In the genomic region with DNA sequence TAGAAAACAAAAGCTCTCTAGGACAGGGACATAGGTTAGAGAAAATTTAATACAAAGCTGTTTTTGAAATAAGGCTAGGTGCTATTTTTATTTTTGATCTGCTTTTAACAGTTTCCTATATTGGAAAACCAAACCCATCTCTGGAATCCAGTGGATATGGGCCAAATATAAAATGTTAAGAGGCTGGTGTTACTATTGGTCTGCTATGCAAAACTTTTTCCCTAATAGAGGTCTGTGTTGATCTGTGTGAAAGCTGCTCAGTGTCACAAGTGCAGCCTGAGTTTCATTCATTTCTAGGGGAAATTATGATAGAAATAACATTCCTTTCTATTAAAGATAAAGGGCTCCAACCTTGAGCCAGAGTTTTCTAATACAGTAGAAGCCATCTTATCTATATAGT, we compare ENCODE assay signal across 20 cellular contexts.
A peak's percentile ranks its signal among the peaks of the same experiment; 100 is the strongest.
DNase-seq lines count a peak whose midpoint lies in the region; ATAC-seq and TF ChIP-seq lines count a peak whose summit lies in the region.
"Had no signal": no experiment of that assay in that cellular context is flagged by ENCODE, and none has a peak within 500 bp of the region (broad histone marks: within the 10 kb centered on the region; RNA-seq: fewer than 3 reads in every experiment).

No MANE protein-coding gene starts in this region.

- DNase-seq in SK-N-SH (no peak), fibroblast of the aortic adventitia (ENCODE audit: low read depth) (peak; percentile 27), tibial artery (no peak), GM10266 (ENCODE audit: extremely low spot score) (no peak), left ventricle myocardium inferior (no peak)
- DNase-seq: Caco-2; CD4-positive, CD25-positive, alpha-beta regulatory T cell; CD8-positive, alpha-beta T cell; DMS153; DND-41; GOT3; H7; HCEC 1CT had no signal

- no peak for TF ChIP-seq RAD21 in SK-N-SH (IDR thresholded peaks at IDR 0.05; ENCODE audit: low read length)

- no peaks in the 10 kb centered on the region for H3K9me2 ChIP-seq in SK-N-SH

- H2AFZ ChIP-seq in SK-N-SH (ENCODE audit: low read depth), result no peak overlapping the region

- no peak overlapping the region for H3K4me2 ChIP-seq in SK-N-SH
- H3K4me2 ChIP-seq: BLaER1 had no signal

- POLR2A ChIA-PET in SK-N-SH (lab: Yijun Ruan, JAX), result no interaction called here

- no peak for TF ChIP-seq EP300 in SK-N-SH (IDR thresholded peaks at IDR 0.05; ENCODE audit: borderline replicate concordance in 1 of 2, low read depth in 1 of 2, low read length in 1 of 2)

- H3K27ac ChIP-seq in SK-N-SH (ENCODE audit: low read depth in 2 of 2, low read length in 1 of 2) (peak overlapping the region in 1 of 2 experiments; percentile 58; a peak in 1 of 4 replicates), tibial artery (peak overlapping the region; percentile 2 to 26), left ventricle myocardium inferior (replicated peaks) (no peak overlapping the region)
- H3K27ac ChIP-seq: 22Rv1, BLaER1, C4-2B had no signal

- peaks cover 7% of the 10 kb centered on the region for H3F3A ChIP-seq in SK-N-SH (replicated peaks; ENCODE audit: insufficient read depth)

- intact Hi-C loops in tibial artery (cut with DNase I; ENCODE audit: low total_unique reads) (loop anchor here (10.0 kb wide), 1 partner anchor 48 kb away; no protein-coding TSS in a partner anchor), left ventricle myocardium inferior (cut with micrococcal nuclease) (no loop called here)

- peaks cover 55% of the 10 kb centered on the region for H3K4me1 Mint-ChIP-seq in nephron
- H3K4me1 Mint-ChIP-seq: B cell had no signal

- no peaks in the 10 kb centered on the region for H3K9me3 ChIP-seq in SK-N-SH
- H3K9me3 ChIP-seq in tibial artery, result no peaks in the 10 kb centered on the region
- no peaks in the 10 kb centered on the region for H3K9me3 ChIP-seq in left ventricle myocardium inferior (replicated peaks)
- H3K9me3 ChIP-seq: BLaER1, Caco-2 had no signal

- no peaks in the 10 kb centered on the region for H3K27me3 ChIP-seq in SK-N-SH (ENCODE audit: insufficient read depth)
- no peaks in the 10 kb centered on the region for H3K27me3 ChIP-seq in tibial artery
- no peaks in the 10 kb centered on the region for H3K27me3 ChIP-seq in left ventricle myocardium inferior (ENCODE audit: low read depth)
- H3K27me3 ChIP-seq: BLaER1 had no signal

- H3K79me2 ChIP-seq in SK-N-SH (ENCODE audit: insufficient read depth), result no peaks in the 10 kb centered on the region

- no peaks in the 10 kb centered on the region for H3K36me3 ChIP-seq in SK-N-SH (replicated peaks in 1 of 2; ENCODE audit: control insufficient read depth in 1 of 2, insufficient read depth in 2 of 2, low read length in 1 of 2)
- H3K36me3 ChIP-seq in tibial artery, result no peaks in the 10 kb centered on the region
- peaks cover under 1% of the 10 kb centered on the region for H3K36me3 ChIP-seq in left ventricle myocardium inferior

- no peaks in the 10 kb centered on the region for H4K20me1 ChIP-seq in SK-N-SH (ENCODE audit: insufficient read depth)
- H4K20me1 ChIP-seq: BLaER1 had no signal

- CTCF ChIA-PET in SK-N-SH (lab: Yijun Ruan, JAX), result interaction anchor here (1.0 to 1.2 kb wide), 2 partner anchors 106 to 130 kb away, joined by 3 to 4 read pairs; no protein-coding TSS in a partner anchor

- H3K4me1 ChIP-seq in SK-N-SH (ENCODE audit: control insufficient read depth in 1 of 2, insufficient read depth in 2 of 2, low read depth in 1 of 2, low read length in 1 of 2) (peaks cover 11 to 18% of the 10 kb centered on the region in 2 experiments; a peak in 2 of 4 replicates), tibial artery (peaks cover 0 to 56% (median 14%) of the 10 kb centered on the region in 4 donors), left ventricle myocardium inferior (peaks cover 14% of the 10 kb centered on the region)
- H3K4me1 ChIP-seq: BLaER1 had no signal

- H3K36me3 Mint-ChIP-seq in nephron (ENCODE audit: low read depth), result no peaks in the 10 kb centered on the region
- H3K36me3 Mint-ChIP-seq: CD4-positive, CD25-positive, alpha-beta regulatory T cell had no signal

- H3K4me3 Mint-ChIP-seq in nephron, result no peak overlapping the region
- H3K4me3 Mint-ChIP-seq: B cell; CD8-positive, alpha-beta T cell had no signal

- H3K4me3 ChIP-seq in SK-N-SH (ENCODE audit: low read depth in 2 of 2, low read length in 1 of 2) (no peak overlapping the region), fibroblast of the aortic adventitia (ENCODE audit: low read depth, low read length) (no peak overlapping the region), tibial artery (no peak overlapping the region), left ventricle myocardium inferior (no peak overlapping the region)
- H3K4me3 ChIP-seq: BLaER1 had no signal

- H3K9me3 Mint-ChIP-seq in nephron, result no peaks in the 10 kb centered on the region
- H3K9me3 Mint-ChIP-seq: CD4-positive, CD25-positive, alpha-beta regulatory T cell; CD8-positive, alpha-beta T cell had no signal

- TF ChIP-seq CTCF in SK-N-SH (IDR thresholded peaks at IDR 0.05) (no peak), fibroblast of the aortic adventitia (IDR thresholded peaks at IDR 0.05; ENCODE audit: insufficient read depth, low read length) (no peak), nephron (IDR thresholded peaks at IDR 0.05; ENCODE audit: unreplicated experiment in 3 of 3) (no peak), tibial artery (IDR thresholded peaks at IDR 0.05) (no peak), GM10266 (IDR thresholded peaks at IDR 0.05; ENCODE audit: control insufficient read depth, insufficient read depth, low read depth, missing control alignments) (no peak), left ventricle myocardium inferior (IDR thresholded peaks at IDR 0.05; ENCODE audit: borderline replicate concordance) (no peak)

- H3K9ac ChIP-seq in SK-N-SH, result no peak overlapping the region
- H3K9ac ChIP-seq: BLaER1 had no signal

- peak; percentile 16; the same call in 1 of the 3 replicates for ATAC-seq in SK-N-SH treated with all-trans-retinoic acid at 6 μM for 48 hours
- ATAC-seq in GM19455 (IDR thresholded peaks at IDR 0.05; ENCODE audit: unreplicated experiment), result no peak
- ATAC-seq: CD8-positive, alpha-beta T cell had no signal

- H3K27me3 Mint-ChIP-seq in nephron (ENCODE audit: low read depth), result no peaks in the 10 kb centered on the region
- H3K27me3 Mint-ChIP-seq: B cell; CD4-positive, CD25-positive, alpha-beta regulatory T cell had no signal

- peak overlapping the region; percentile 45 to 90 (median 66) for H3K27ac Mint-ChIP-seq in nephron
- H3K27ac Mint-ChIP-seq: B cell; CD8-positive, alpha-beta T cell had no signal

TF ChIP-seq in SK-N-SH treated with all-trans-retinoic acid at 6 μM for 48 hours, 23 proteins besides CTCF, POLR2A, EP300 and RAD21:
- 0 out of 2 replicates have a peak, but pooled peaks have one; percentile 20 for TF ChIP-seq ISL1 (CRISPR knock-in tag; IDR thresholded peaks at IDR 0.05)
- no peak for TF ChIP-seq ZC3H10 (CRISPR knock-in tag; IDR thresholded peaks at IDR 0.05)

TF ChIP-seq in SK-N-SH, 30 proteins besides CTCF, POLR2A, EP300 and RAD21 (continues in another document):
- TF ChIP-seq MEF2A (IDR thresholded peaks at IDR 0.05; ENCODE audit: borderline replicate concordance, low read depth) (no peak), TEAD4 (IDR thresholded peaks at IDR 0.05; ENCODE audit: borderline replicate concordance, insufficient read depth) (no peak), POLR2AphosphoS5 (IDR thresholded peaks at IDR 0.05; ENCODE audit: low read depth, low read length) (no peak), FOSL2 (IDR thresholded peaks at IDR 0.05; ENCODE audit: borderline replicate concordance, low read depth) (no peak)
- TF ChIP-seq, protein P1, sequence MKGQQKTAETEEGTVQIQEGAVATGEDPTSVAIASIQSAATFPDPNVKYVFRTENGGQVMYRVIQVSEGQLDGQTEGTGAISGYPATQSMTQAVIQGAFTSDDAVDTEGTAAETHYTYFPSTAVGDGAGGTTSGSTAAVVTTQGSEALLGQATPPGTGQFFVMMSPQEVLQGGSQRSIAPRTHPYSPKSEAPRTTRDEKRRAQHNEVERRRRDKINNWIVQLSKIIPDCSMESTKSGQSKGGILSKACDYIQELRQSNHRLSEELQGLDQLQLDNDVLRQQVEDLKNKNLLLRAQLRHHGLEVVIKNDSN (IDR thresholded peaks at IDR 0.05; ENCODE audit: borderline replicate concordance, low read depth), result no peak
- TF ChIP-seq, protein P2, sequence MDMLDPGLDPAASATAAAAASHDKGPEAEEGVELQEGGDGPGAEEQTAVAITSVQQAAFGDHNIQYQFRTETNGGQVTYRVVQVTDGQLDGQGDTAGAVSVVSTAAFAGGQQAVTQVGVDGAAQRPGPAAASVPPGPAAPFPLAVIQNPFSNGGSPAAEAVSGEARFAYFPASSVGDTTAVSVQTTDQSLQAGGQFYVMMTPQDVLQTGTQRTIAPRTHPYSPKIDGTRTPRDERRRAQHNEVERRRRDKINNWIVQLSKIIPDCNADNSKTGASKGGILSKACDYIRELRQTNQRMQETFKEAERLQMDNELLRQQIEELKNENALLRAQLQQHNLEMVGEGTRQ (IDR thresholded peaks at IDR 0.05; ENCODE audit: borderline replicate concordance, low read depth, low read length), result no peak
- TF ChIP-seq, protein P3, sequence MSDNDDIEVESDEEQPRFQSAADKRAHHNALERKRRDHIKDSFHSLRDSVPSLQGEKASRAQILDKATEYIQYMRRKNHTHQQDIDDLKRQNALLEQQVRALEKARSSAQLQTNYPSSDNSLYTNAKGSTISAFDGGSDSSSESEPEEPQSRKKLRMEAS (IDR thresholded peaks at IDR 0.05; ENCODE audit: low read depth), result no peak
- TF ChIP-seq, protein P4, sequence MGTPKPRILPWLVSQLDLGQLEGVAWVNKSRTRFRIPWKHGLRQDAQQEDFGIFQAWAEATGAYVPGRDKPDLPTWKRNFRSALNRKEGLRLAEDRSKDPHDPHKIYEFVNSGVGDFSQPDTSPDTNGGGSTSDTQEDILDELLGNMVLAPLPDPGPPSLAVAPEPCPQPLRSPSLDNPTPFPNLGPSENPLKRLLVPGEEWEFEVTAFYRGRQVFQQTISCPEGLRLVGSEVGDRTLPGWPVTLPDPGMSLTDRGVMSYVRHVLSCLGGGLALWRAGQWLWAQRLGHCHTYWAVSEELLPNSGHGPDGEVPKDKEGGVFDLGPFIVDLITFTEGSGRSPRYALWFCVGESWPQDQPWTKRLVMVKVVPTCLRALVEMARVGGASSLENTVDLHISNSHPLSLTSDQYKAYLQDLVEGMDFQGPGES (IDR thresholded peaks at IDR 0.05; ENCODE audit: low read depth, low read length), result no peak
